Comparison of ENCODE assay signal across 1 cellular context in genomic region chr11:44530413-44531115, GRCh38.
TF ChIP-seq lines count a peak whose summit lies in the region.

No MANE protein-coding gene starts in this region.

TF ChIP-seq in K562, 482 proteins besides CTCF, POLR2A, EP300 and RAD21 (continued from another document):
- no peak for TF ChIP-seq ID3 (CRISPR knock-in tag; IDR thresholded peaks at IDR 0.05)
- TF ChIP-seq ID3 (tag; IDR thresholded peaks at IDR 0.05) = peak; percentile 94
- TF ChIP-seq ZFP36 (IDR thresholded peaks at IDR 0.05; ENCODE audit: low read depth, low read length, partially characterized antibody) = peak; percentile 8
- TF ChIP-seq ZNF778 (CRISPR knock-in tag; IDR thresholded peaks at IDR 0.05) = no peak
- 0 out of 2 replicates have a peak, but pooled peaks have one; percentile 19 for TF ChIP-seq CREB1 (IDR thresholded peaks at IDR 0.05)
- TF ChIP-seq CREB1 (CRISPR knock-in tag; IDR thresholded peaks at IDR 0.05) = no peak; the same call in 1 of the 2 replicates
- peak; percentile 82 for TF ChIP-seq SMARCA4 (IDR thresholded peaks at IDR 0.05)
- peak; percentile 84 for TF ChIP-seq PTTG1 (tag; IDR thresholded peaks at IDR 0.05; ENCODE audit: low read depth)
- no peak for TF ChIP-seq CBFA2T2 (conservative IDR thresholded peaks at IDR 0.05)
- TF ChIP-seq TBL1XR1 (IDR thresholded peaks at IDR 0.05; ENCODE audit: low read length in 2 of 2) = peak in 1 of 2 experiments; percentile 88; a peak in 2 of 4 replicates
- TF ChIP-seq SMAD2 (IDR thresholded peaks at IDR 0.05; ENCODE audit: low read depth, low read length) = no peak
- TF ChIP-seq ZNF282 (CRISPR knock-in tag; IDR thresholded peaks at IDR 0.05) = no peak
- TF ChIP-seq TAF9B (IDR thresholded peaks at IDR 0.05; ENCODE audit: partially characterized antibody) = peak; percentile 47
- peak; percentile 39 for TF ChIP-seq CBFA2T3 (IDR thresholded peaks at IDR 0.05)
- no peak for TF ChIP-seq NR2C1 (IDR thresholded peaks at IDR 0.05)
- peak; percentile 85 for TF ChIP-seq NR2C1 (tag; IDR thresholded peaks at IDR 0.05)
- TF ChIP-seq ZSCAN32 (CRISPR knock-in tag; IDR thresholded peaks at IDR 0.05) = no peak
- no peak for TF ChIP-seq RFX5 (IDR thresholded peaks at IDR 0.05; ENCODE audit: low read depth, low read length)
- peak; percentile 19 for TF ChIP-seq NEUROD1 (IDR thresholded peaks at IDR 0.05; ENCODE audit: borderline replicate concordance, low read depth, low read length, partially characterized antibody)
- peak; percentile 62 for TF ChIP-seq NCOA1 (IDR thresholded peaks at IDR 0.05; ENCODE audit: low read depth)
- peak; percentile 66; the same call in 1 of the 2 replicates for TF ChIP-seq MEF2A (IDR thresholded peaks at IDR 0.05; ENCODE audit: control insufficient read depth, low read depth, low read length)
- no peak for TF ChIP-seq PRMT5 (CRISPR knock-in tag; IDR thresholded peaks at IDR 0.05)
- TF ChIP-seq HDAC3 (IDR thresholded peaks at IDR 0.05; ENCODE audit: borderline replicate concordance, partially characterized antibody) = peak; percentile 52
- no peak for TF ChIP-seq NKRF (IDR thresholded peaks at IDR 0.05; ENCODE audit: borderline replicate concordance)
- no peak for TF ChIP-seq FOXJ3 (CRISPR knock-in tag; IDR thresholded peaks at IDR 0.05)
- no peak for TF ChIP-seq ADNP (tag; IDR thresholded peaks at IDR 0.05)
- peak; percentile 82 for TF ChIP-seq ZNF311 (CRISPR knock-in tag; IDR thresholded peaks at IDR 0.05)
- TF ChIP-seq ZNF695 (CRISPR knock-in tag; IDR thresholded peaks at IDR 0.05) = 0 out of 2 replicates have a peak, but pooled peaks have one; percentile 23
- 0 out of 2 replicates have a peak, but pooled peaks have one; percentile 25 for TF ChIP-seq ZNF449 (CRISPR knock-in tag; IDR thresholded peaks at IDR 0.05)
- TF ChIP-seq PYGO2 (tag; IDR thresholded peaks at IDR 0.05) = peak; percentile 67; the same call in 1 of the 2 replicates
- TF ChIP-seq TEAD4 (IDR thresholded peaks at IDR 0.05; ENCODE audit: low read length) = no peak
- no peak for TF ChIP-seq TEAD4 (CRISPR knock-in tag; IDR thresholded peaks at IDR 0.05; ENCODE audit: borderline replicate concordance)
- TF ChIP-seq ZNF639 (CRISPR knock-in tag; conservative IDR thresholded peaks at IDR 0.05 in 1 of 2, IDR thresholded peaks at IDR 0.05 in 1 of 2) = peak in 1 of 2 experiments; percentile 56; a peak in 1 of 4 replicates
- peak; percentile 50 for TF ChIP-seq NFE2L1 (tag; IDR thresholded peaks at IDR 0.05; ENCODE audit: borderline replicate concordance, low read depth)
- TF ChIP-seq SRF (CRISPR knock-in tag; IDR thresholded peaks at IDR 0.05) = peak; percentile 87 to 99
- peak; percentile 19; the same call in 1 of the 2 replicates for TF ChIP-seq IRF9 (tag; IDR thresholded peaks at IDR 0.05)
- 0 out of 2 replicates have a peak, but pooled peaks have one; percentile 63 for TF ChIP-seq NFXL1 (CRISPR knock-in tag; IDR thresholded peaks at IDR 0.05)
- TF ChIP-seq ESRRA (IDR thresholded peaks at IDR 0.05; ENCODE audit: borderline replicate concordance, low read depth) = peak; percentile 66; the same call in 1 of the 2 replicates
- no peak for TF ChIP-seq RAD51 (IDR thresholded peaks at IDR 0.05; ENCODE audit: borderline replicate concordance, low read depth)
- no peak for TF ChIP-seq ZNF780A (CRISPR knock-in tag; IDR thresholded peaks at IDR 0.05)
- TF ChIP-seq COPS2 (conservative IDR thresholded peaks at IDR 0.05) = no peak
- peak; percentile 80 for TF ChIP-seq DPF2 (IDR thresholded peaks at IDR 0.05)
